Comparison of ENCODE assay signal across 22 cellular contexts in genomic region chr6:164415832-164416563, GRCh38.
A peak's percentile ranks its signal among the peaks of the same experiment; 100 is the strongest.
DNase-seq lines count a peak whose midpoint lies in the region; ATAC-seq and TF ChIP-seq lines count a peak whose summit lies in the region.
"Had no signal": no experiment of that assay in that cellular context is flagged by ENCODE, and none has a peak within 500 bp of the region (broad histone marks: within the 10 kb centered on the region; RNA-seq: fewer than 3 reads in every experiment).

No MANE protein-coding gene starts in this region.

- H3K4me2 ChIP-seq in GM23338 (no peak overlapping the region), parathyroid adenoma (ENCODE audit: low read length) (no peak overlapping the region)

- TF ChIP-seq CTCF in GM23338 (conservative IDR thresholded peaks at IDR 0.05; ENCODE audit: low read depth in 2 of 2) (no peak), breast epithelium (IDR thresholded peaks at IDR 0.05) (no peak), parathyroid adenoma (IDR thresholded peaks at IDR 0.05) (no peak)

- DNase-seq in GM23338 (ENCODE audit: low spot score) (no peak), breast epithelium (ENCODE audit: low spot score in 2 of 2) (no peak), left ventricle myocardium superior (no peak), NCI-H2196 treated with DMSO at 0.1 percent for 48 hours (lab: John Stamatoyannopoulos, UW; ENCODE audit: unreplicated experiment) (no peak)
- DNase-seq in activated CD8-positive, alpha-beta memory T cell treated with anti-CD3 and anti-CD28 coated beads for 24 hours: no peak
- DNase-seq in CD4-positive, alpha-beta memory T cell: no peak
- DNase-seq: activated CD4-positive, CD25-positive, alpha-beta regulatory T cell; cerebellar nuclear complex; glutamatergic neuron; MM.1S; NCI-H1694; occipital lobe; SHP77; stimulated activated CD4-positive, alpha-beta T cell treated with anti-CD3 and anti-CD28 coated beads, Interleukin-4, amount 100 ng/mL, for 4 hours; stimulated activated CD8-positive, alpha-beta memory T cell treated with anti-CD3 and anti-CD28 coated beads, Interleukin-4, amount 100 ng/mL, for 48 hours; T-helper 17 cell had no signal

- CTCF ChIA-PET in CD4-positive, alpha-beta memory T cell (lab: Charles Lee; ENCODE audit: partially characterized antibody): no interaction called here

- H3K79me2 ChIP-seq in GM23338 (replicated peaks; ENCODE audit: insufficient read depth) (no peaks in the 10 kb centered on the region), parathyroid adenoma (no peaks in the 10 kb centered on the region)

- H2AFZ ChIP-seq in GM23338 (peak overlapping the region; percentile 1; the same call in 1 of the 2 replicates), parathyroid adenoma (peak overlapping the region; percentile 23)

- H3K4me3 Mint-ChIP-seq in GM23338: no peak overlapping the region
- H3K4me3 Mint-ChIP-seq in CD4-positive, alpha-beta memory T cell: no peak overlapping the region
- H3K4me3 Mint-ChIP-seq: activated T-helper 17 cell treated with anti-CD3 and anti-CD28 coated beads, Interleukin-2, amount 50 U/mL, for 72 hours; T-helper 17 cell had no signal

- peaks cover 4% of the 10 kb centered on the region; the same call in 2 of the 3 replicates for H3K36me3 Mint-ChIP-seq in GM23338 (ENCODE audit: low read depth)
- no peaks in the 10 kb centered on the region for H3K36me3 Mint-ChIP-seq in CD4-positive, alpha-beta memory T cell

- no peak overlapping the region for H3K9ac ChIP-seq in parathyroid adenoma

- H3K4me3 ChIP-seq in GM23338 (no peak overlapping the region), breast epithelium (peak overlapping the region in 2 of 3 donors; percentile 0 to 48), parathyroid adenoma (ENCODE audit: low read depth, low read length) (no peak overlapping the region)
- H3K4me3 ChIP-seq in CD4-positive, alpha-beta memory T cell (ENCODE audit: low read length in 2 of 2): no peak overlapping the region
- H3K4me3 ChIP-seq: skin epidermis, thoracic aorta had no signal

- POLR2A ChIA-PET in CD4-positive, alpha-beta memory T cell (lab: Charles Lee; ENCODE audit: partially characterized antibody): no interaction called here

- H3K4me1 ChIP-seq in GM23338 (ENCODE audit: insufficient read depth) (peaks cover 8% of the 10 kb centered on the region; the same call in 1 of the 2 replicates), breast epithelium (no peaks in the 10 kb centered on the region), parathyroid adenoma (peaks cover 6% of the 10 kb centered on the region)
- no peaks in the 10 kb centered on the region for H3K4me1 ChIP-seq in CD4-positive, alpha-beta memory T cell (ENCODE audit: insufficient read depth, low read length)

- H3K27me3 ChIP-seq in GM23338 (ENCODE audit: insufficient read depth) (no peaks in the 10 kb centered on the region), breast epithelium (no peaks in the 10 kb centered on the region), parathyroid adenoma (ENCODE audit: control insufficient read depth, insufficient read depth, low read length) (no peaks in the 10 kb centered on the region)
- H3K27me3 ChIP-seq in CD4-positive, alpha-beta memory T cell (ENCODE audit: insufficient read depth, low read length): no peaks in the 10 kb centered on the region

- H3K9me2 ChIP-seq in GM23338 (ENCODE audit: insufficient read depth): peaks cover 3% of the 10 kb centered on the region; the same call in 1 of the 2 replicates

- H3K27ac ChIP-seq in GM23338 (ENCODE audit: low read depth) (no peak overlapping the region), breast epithelium (peak overlapping the region in 1 of 2 donors; percentile 40), parathyroid adenoma (no peak overlapping the region)
- H3K27ac ChIP-seq in CD4-positive, alpha-beta memory T cell (ENCODE audit: low read depth, low read length): no peak overlapping the region
- H3K27ac ChIP-seq: epithelial cell of prostate, thoracic aorta had no signal

- H3K36me3 ChIP-seq in GM23338 (ENCODE audit: insufficient read depth) (no peaks in the 10 kb centered on the region), breast epithelium (no peaks in the 10 kb centered on the region), parathyroid adenoma (ENCODE audit: control insufficient read depth, insufficient read depth, low read length) (no peaks in the 10 kb centered on the region)
- H3K36me3 ChIP-seq in CD4-positive, alpha-beta memory T cell (ENCODE audit: insufficient read depth, low read length): no peaks in the 10 kb centered on the region
- H3K36me3 ChIP-seq: thoracic aorta had no signal

- H3K9me3 ChIP-seq in breast epithelium: peaks cover 0 to 2% of the 10 kb centered on the region in 2 donors
- no peaks in the 10 kb centered on the region for H3K9me3 ChIP-seq in parathyroid adenoma (ENCODE audit: control insufficient read depth, low read length)
- no peaks in the 10 kb centered on the region for H3K9me3 ChIP-seq in CD4-positive, alpha-beta memory T cell (ENCODE audit: control insufficient read depth in 1 of 2, low read length in 2 of 2)
- H3K9me3 ChIP-seq: thoracic aorta had no signal

- intact Hi-C loops in breast epithelium (cut with DNase I; ENCODE audit: low total_unique reads): no loop called here
- intact Hi-C loops in left ventricle myocardium superior (cut with micrococcal nuclease): no loop called here
- intact Hi-C loops in CD4-positive, alpha-beta memory T cell (cut with micrococcal nuclease): no loop called here

- H3K27ac Mint-ChIP-seq in GM23338: peak overlapping the region; percentile 6; the same call in 1 of the 2 replicates
- no peak overlapping the region for H3K27ac Mint-ChIP-seq in CD4-positive, alpha-beta memory T cell
- H3K27ac Mint-ChIP-seq: activated T-helper 17 cell treated with anti-CD3 and anti-CD28 coated beads, Interleukin-2, amount 50 U/mL, for 72 hours; T-helper 17 cell had no signal

- ATAC-seq in GM23338: no peak
- peak; percentile 57 for ATAC-seq in left ventricle myocardium superior
- ATAC-seq in HG02610 (IDR thresholded peaks at IDR 0.05; ENCODE audit: unreplicated experiment): no peak
- ATAC-seq: activated T-helper 17 cell treated with anti-CD3 and anti-CD28 coated beads, Interleukin-2, amount 50 U/mL, for 72 hours; T-helper 17 cell had no signal

- H3K27me3 Mint-ChIP-seq in GM23338 (ENCODE audit: insufficient read depth, low read depth, poor library complexity): peaks cover 4% of the 10 kb centered on the region
- peaks cover 3 to 8% of the 10 kb centered on the region in 2 donors for H3K27me3 Mint-ChIP-seq in CD4-positive, alpha-beta memory T cell

- no peak for TF ChIP-seq POLR2A in breast epithelium (IDR thresholded peaks at IDR 0.05)

- H3K4me1 Mint-ChIP-seq in GM23338: peaks cover 20% of the 10 kb centered on the region
- no peaks in the 10 kb centered on the region for H3K4me1 Mint-ChIP-seq in CD4-positive, alpha-beta memory T cell
- H3K4me1 Mint-ChIP-seq: activated T-helper 17 cell treated with anti-CD3 and anti-CD28 coated beads, Interleukin-2, amount 50 U/mL, for 72 hours; T-helper 17 cell had no signal

- H3F3A ChIP-seq in GM23338 (replicated peaks; ENCODE audit: low read depth): no peaks in the 10 kb centered on the region

- H3K9me3 Mint-ChIP-seq in GM23338: peaks cover 3% of the 10 kb centered on the region; the same call in 1 of the 3 replicates
- peaks cover 0 to 4% (median 0%) of the 10 kb centered on the region in 8 donors for H3K9me3 Mint-ChIP-seq in CD4-positive, alpha-beta memory T cell

- no peaks in the 10 kb centered on the region for H4K20me1 ChIP-seq in GM23338 (replicated peaks; ENCODE audit: insufficient read depth)

TF ChIP-seq in GM23338, 12 proteins besides CTCF, POLR2A, EP300 and RAD21:
- no peak for TF ChIP-seq JUNB (IDR thresholded peaks at IDR 0.05; ENCODE audit: unreplicated experiment)
- TF ChIP-seq STAT1 (IDR thresholded peaks at IDR 0.05; ENCODE audit: unreplicated experiment): no peak
- no peak for TF ChIP-seq ZNF114 (CRISPR knock-in tag; IDR thresholded peaks at IDR 0.05)
- no peak for TF ChIP-seq REST (IDR thresholded peaks at IDR 0.05; ENCODE audit: unreplicated experiment)
- TF ChIP-seq POLR2AphosphoS5 (IDR thresholded peaks at IDR 0.05; ENCODE audit: low read depth): no peak
- TF ChIP-seq EZH2 (IDR thresholded peaks at IDR 0.05; ENCODE audit: low read depth, unreplicated experiment): no peak

Comparison
In these comparisons a context has a peak if more than half of its experiments do, and no peak if none do; other contexts are left out.
1. H3K4me3 ChIP-seq: peak in breast epithelium (2 of 3); none in GM23338 (single experiment), parathyroid adenoma (single experiment) and CD4-positive, alpha-beta memory T cell (0 of 2).